Comparison of ENCODE assay signal across 1 cellular context in genomic region chr11:67230406-67230805, GRCh38.
TF ChIP-seq lines count a peak whose summit lies in the region.

No MANE protein-coding gene starts in this region.

TF ChIP-seq in GM23338, 12 proteins besides CTCF, POLR2A, EP300 and RAD21:
- TF ChIP-seq STAT1 (IDR thresholded peaks at IDR 0.05; ENCODE audit: unreplicated experiment), result no peak
- TF ChIP-seq ZNF462 (CRISPR knock-in tag; IDR thresholded peaks at IDR 0.05), result no peak
- no peak for TF ChIP-seq JUNB (IDR thresholded peaks at IDR 0.05; ENCODE audit: unreplicated experiment)
